ENCODE assay signal across 28 cellular contexts in genomic region chr2:39604875-39605274, GRCh38.
"Had no signal": no experiment of that assay in that cellular context is flagged by ENCODE, and none has a peak within 500 bp of the region (broad histone marks: within the 10 kb centered on the region; RNA-seq: fewer than 3 reads in every experiment).

No MANE protein-coding gene starts in this region.

- H3K27ac ChIP-seq: ascending aorta, breast epithelium, cardiac muscle cell, colonic mucosa, epithelial cell of prostate, esophagus squamous epithelium, gastroesophageal sphincter, VCaP had no signal

- H3K27me3 ChIP-seq: ascending aorta, breast epithelium, cardiac muscle cell, colonic mucosa, gastroesophageal sphincter had no signal

- H3K4me3 ChIP-seq: ascending aorta, breast epithelium, cardiac muscle cell, colonic mucosa, esophagus squamous epithelium, gastroesophageal sphincter had no signal

- H3K36me3 ChIP-seq: ascending aorta, breast epithelium, cardiac muscle cell, colonic mucosa, esophagus squamous epithelium, gastroesophageal sphincter had no signal

- H3K4me1 ChIP-seq: breast epithelium, colonic mucosa, esophagus squamous epithelium had no signal

- H3K9me3 ChIP-seq: ascending aorta, breast epithelium, colonic mucosa, esophagus squamous epithelium, gastroesophageal sphincter had no signal

- DNase-seq: activated CD4-positive, alpha-beta memory T cell treated with anti-CD3 and anti-CD28 coated beads, Interleukin-2, amount 10 ng/mL, durations not matched to agents 7 days and 5 days; activated CD4-positive, alpha-beta T cell treated with anti-CD3 and anti-CD28 coated beads for 1 hour; activated CD4-positive, alpha-beta T cell treated with anti-CD3 and anti-CD28 coated beads for 4 hours; activated CD4-positive, alpha-beta T cell treated with anti-CD3 and anti-CD28 coated beads, Interleukin-2, amount 10 ng/mL, durations not matched to agents 7 days and 5 days; activated CD4-positive, alpha-beta T cell treated with anti-CD3 and anti-CD28 coated beads, Interleukin-2, amount 50 U/mL, for 4 hours; activated CD8-positive, alpha-beta memory T cell treated with anti-CD3 and anti-CD28 coated beads, Interleukin-2, amount 50 U/mL, for 48 hours; activated gamma-delta T cell; activated naive CD4-positive, alpha-beta T cell; activated naive CD4-positive, alpha-beta T cell treated with anti-CD3 and anti-CD28 coated beads, Interleukin-2, amount 10 ng/mL, durations not matched to agents 7 days and 5 days; activated naive CD8-positive, alpha-beta T cell treated with anti-CD3 and anti-CD28 coated beads, Interleukin-2, amount 10 ng/mL, durations not matched to agents 7 days and 5 days; activated T-cell treated with anti-CD3 and anti-CD28 coated beads for 4 hours; activated T-cell treated with anti-CD3 and anti-CD28 coated beads, Interleukin-2, amount 50 U/mL, for 24 hours; activated T-cell treated with anti-CD3 and anti-CD28 coated beads, Interleukin-2, amount 50 U/mL, for 72 hours; central memory CD4-positive, alpha-beta T cell; cerebellar nuclear complex; colonic mucosa; effector CD8-positive, alpha-beta T cell; esophagus squamous epithelium; foreskin melanocyte; T-helper 1 cell; T-helper 17 cell; T1000 had no signal
